ENCODE assay signal across 11 cellular contexts in genomic region chr2:63060079-63060482, GRCh38. TPM values are rescaled to one million over a fixed set of nuclear protein-coding genes. Genes with fewer than 3 reads are reported as not detected.
DNase-seq lines count a peak whose midpoint lies in the region; ATAC-seq and TF ChIP-seq lines count a peak whose summit lies in the region.
"Had no signal": no experiment of that assay in that cellular context is flagged by ENCODE, and none has a peak within 500 bp of the region (broad histone marks: within the 10 kb centered on the region; RNA-seq: fewer than 3 reads in every experiment).

No MANE protein-coding gene starts in this region.

- H3K27me3 ChIP-seq in gastroesophageal sphincter (peaks cover 100% of the 10 kb centered on the region), heart right ventricle (peaks cover 46 to 100% (median 100%) of the 10 kb centered on the region in 7 donors)

- H3K4me1 Mint-ChIP-seq in activated naive CD8-positive, alpha-beta T cell treated with anti-CD3 and anti-CD28 coated beads, Interleukin-2, amount 10 ng/mL, durations not matched to agents 7 days and 5 days: peaks cover 33% of the 10 kb centered on the region
- peaks cover 31 to 35% of the 10 kb centered on the region in 2 donors for H3K4me1 Mint-ChIP-seq in natural killer cell treated with Interleukin-12 subunit alpha and Interleukin-12 subunit beta and Interleukin-15 and Interleukin-18, amount 100 ng/mL, for 72 hours (ENCODE audit: low read depth in 2 of 2)

- peak overlapping the region; percentile 52 for H3K4me3 Mint-ChIP-seq in activated naive CD8-positive, alpha-beta T cell treated with anti-CD3 and anti-CD28 coated beads, Interleukin-2, amount 10 ng/mL, durations not matched to agents 7 days and 5 days
- H3K4me3 Mint-ChIP-seq in natural killer cell treated with Interleukin-12 subunit alpha and Interleukin-12 subunit beta and Interleukin-15 and Interleukin-18, amount 100 ng/mL, for 72 hours: peak overlapping the region; percentile 49

- peaks cover 82% of the 10 kb centered on the region for H3K27me3 Mint-ChIP-seq in activated naive CD8-positive, alpha-beta T cell treated with anti-CD3 and anti-CD28 coated beads, Interleukin-2, amount 10 ng/mL, durations not matched to agents 7 days and 5 days
- peaks cover 48 to 73% of the 10 kb centered on the region in 2 donors for H3K27me3 Mint-ChIP-seq in natural killer cell treated with Interleukin-12 subunit alpha and Interleukin-12 subunit beta and Interleukin-15 and Interleukin-18, amount 100 ng/mL, for 72 hours

- no peak for TF ChIP-seq POLR2A in gastroesophageal sphincter (IDR thresholded peaks at IDR 0.05)

- peak; percentile 16 for DNase-seq in ELF-1 (ENCODE audit: low read depth, low spot score)
- DNase-seq in KG1 (lab: John Stamatoyannopoulos, UW): peak; percentile 67
- DNase-seq in activated naive CD8-positive, alpha-beta T cell treated with anti-CD3 and anti-CD28 coated beads, Interleukin-2, amount 10 ng/mL, durations not matched to agents 7 days and 5 days: no peak
- no peak for DNase-seq in natural killer cell treated with Interleukin-12 subunit alpha and Interleukin-12 subunit beta and Interleukin-15 and Interleukin-18, amount 100 ng/mL, for 72 hours (ENCODE audit: low spot score)
- no peak for DNase-seq in heart right ventricle
- no peak for DNase-seq in germinal center (ENCODE audit: low spot score)
- DNase-seq in HK-2 (ENCODE audit: unreplicated experiment): no peak
- DNase-seq: NCI-H187 had no signal

- no peaks in the 10 kb centered on the region for H3K9me3 Mint-ChIP-seq in activated naive CD8-positive, alpha-beta T cell treated with anti-CD3 and anti-CD28 coated beads, Interleukin-2, amount 10 ng/mL, durations not matched to agents 7 days and 5 days
- no peaks in the 10 kb centered on the region for H3K9me3 Mint-ChIP-seq in natural killer cell treated with Interleukin-12 subunit alpha and Interleukin-12 subunit beta and Interleukin-15 and Interleukin-18, amount 100 ng/mL, for 72 hours

- 3 to 9% methylated on average over 11 of the region's 12 CpGs for WGBS in gastroesophageal sphincter (ENCODE audit: low coverage in 1 of 2), 2 donors
- WGBS in heart right ventricle, 2 donors: 9 to 10% methylated on average over 12 of the region's 12 CpGs

- H3K4me3 ChIP-seq in gastroesophageal sphincter: no peak overlapping the region
- no peak overlapping the region for H3K4me3 ChIP-seq in heart right ventricle

- no peak overlapping the region for H3K27ac Mint-ChIP-seq in activated naive CD8-positive, alpha-beta T cell treated with anti-CD3 and anti-CD28 coated beads, Interleukin-2, amount 10 ng/mL, durations not matched to agents 7 days and 5 days
- no peak overlapping the region for H3K27ac Mint-ChIP-seq in natural killer cell treated with Interleukin-12 subunit alpha and Interleukin-12 subunit beta and Interleukin-15 and Interleukin-18, amount 100 ng/mL, for 72 hours

- peaks cover 0 to 6% (median 0%) of the 10 kb centered on the region in 3 donors for H3K9me3 ChIP-seq in gastroesophageal sphincter
- no peaks in the 10 kb centered on the region for H3K9me3 ChIP-seq in heart right ventricle

- no peak for TF ChIP-seq EP300 in gastroesophageal sphincter (IDR thresholded peaks at IDR 0.05)

- H3K36me3 ChIP-seq in gastroesophageal sphincter: no peaks in the 10 kb centered on the region
- H3K36me3 ChIP-seq in heart right ventricle: no peaks in the 10 kb centered on the region

- no peak for TF ChIP-seq CTCF in gastroesophageal sphincter (IDR thresholded peaks at IDR 0.05)
- no peak for TF ChIP-seq CTCF in heart right ventricle (IDR thresholded peaks at IDR 0.05)

- POLR2A ChIA-PET in activated naive CD8-positive, alpha-beta T cell treated with anti-CD3 and anti-CD28 coated beads, Interleukin-2, amount 10 ng/mL, durations not matched to agents 7 days and 5 days (lab: Charles Lee): no interaction called here

- H3K36me3 Mint-ChIP-seq in activated naive CD8-positive, alpha-beta T cell treated with anti-CD3 and anti-CD28 coated beads, Interleukin-2, amount 10 ng/mL, durations not matched to agents 7 days and 5 days: peaks cover 5% of the 10 kb centered on the region
- peaks cover 4% of the 10 kb centered on the region for H3K36me3 Mint-ChIP-seq in natural killer cell treated with Interleukin-12 subunit alpha and Interleukin-12 subunit beta and Interleukin-15 and Interleukin-18, amount 100 ng/mL, for 72 hours

- H3K4me1 ChIP-seq in gastroesophageal sphincter: peaks cover 2 to 50% (median 35%) of the 10 kb centered on the region in 3 donors
- H3K4me1 ChIP-seq in heart right ventricle: peaks cover 9 to 54% (median 47%) of the 10 kb centered on the region in 9 donors

- intact Hi-C loops in heart right ventricle (cut with DNase I): no loop called here

- no peak overlapping the region for H3K27ac ChIP-seq in gastroesophageal sphincter
- H3K27ac ChIP-seq in heart right ventricle: no peak overlapping the region

- ATAC-seq in activated naive CD8-positive, alpha-beta T cell treated with anti-CD3 and anti-CD28 coated beads, Interleukin-2, amount 10 ng/mL, durations not matched to agents 7 days and 5 days (ENCODE audit: low read depth): no peak
- no peak for ATAC-seq in natural killer cell treated with Interleukin-12 subunit alpha and Interleukin-12 subunit beta and Interleukin-15 and Interleukin-18, amount 100 ng/mL, for 72 hours
- no peak for ATAC-seq in gastroesophageal sphincter
- no peak for ATAC-seq in heart right ventricle

RNA-seq across cellular contexts. Expression of gene OTX1, which starts 9.5 kb away (rescaled TPM):
- total RNA-seq in activated naive CD8-positive, alpha-beta T cell treated with anti-CD3 and anti-CD28 coated beads, Interleukin-2, amount 10 ng/mL, durations not matched to agents 7 days and 5 days: not detected
- total RNA-seq in natural killer cell treated with Interleukin-12 subunit alpha and Interleukin-12 subunit beta and Interleukin-15 and Interleukin-18, amount 100 ng/mL, for 72 hours: under 1 TPM in 1 of 2 donors, not detected in 1; 0.75 TPM
- under 1 TPM in 1 of 4 donors, not detected in 3; 0.62 TPM for total RNA-seq in gastroesophageal sphincter
- total RNA-seq in heart right ventricle: not detected
- polyA plus RNA-seq in heart right ventricle: not detected
- total RNA-seq: T-helper 2 cell treated with Interferon-gamma antibody and Interleukin-4, amounts not matched to agents 100 ng/mL and 5 ng/mL, for 36 hours had no signal
- polyA plus RNA-seq: fibroblast of lung had no signal

Comparison
In these comparisons a context has a peak if more than half of its experiments do, and no peak if none do; other contexts are left out.
1. DNase-seq: peak in ELF-1 (single experiment) and KG1 (single experiment); none in activated naive CD8-positive, alpha-beta T cell treated with anti-CD3 and anti-CD28 coated beads, Interleukin-2, amount 10 ng/mL, durations not matched to agents 7 days and 5 days (single experiment), natural killer cell treated with Interleukin-12 subunit alpha and Interleukin-12 subunit beta and Interleukin-15 and Interleukin-18, amount 100 ng/mL, for 72 hours (single experiment), heart right ventricle (0 of 2), germinal center (single experiment) and HK-2 (single experiment).